19 cellular contexts compared by ENCODE assay signal in genomic region chr15:99085413-99086326, GRCh38. TPM values are rescaled to one million over a fixed set of nuclear protein-coding genes. Genes with fewer than 3 reads are reported as not detected.
DNase-seq lines count a peak whose midpoint lies in the region; ATAC-seq, FAIRE-seq and TF ChIP-seq lines count a peak whose summit lies in the region.
"Had no signal": no experiment of that assay in that cellular context is flagged by ENCODE, and none has a peak within 500 bp of the region (broad histone marks: within the 10 kb centered on the region; RNA-seq: fewer than 3 reads in every experiment).

No MANE protein-coding gene starts in this region.

- no peaks in the 10 kb centered on the region for H3K36me3 ChIP-seq in adipocyte (ENCODE audit: control insufficient read depth, insufficient read depth, low read length, severe bottlenecking)
- no peaks in the 10 kb centered on the region for H3K36me3 ChIP-seq in fibroblast of lung (ENCODE audit: control insufficient read depth, insufficient read depth, low read length)

- no peak overlapping the region for H3K4me3 ChIP-seq in adipocyte (ENCODE audit: low read length)
- H3K4me3 ChIP-seq in fibroblast of lung (replicated peaks in 1 of 4; ENCODE audit: control extremely low read depth in 1 of 4, insufficient read depth in 1 of 4, low read depth in 3 of 4, low read length in 4 of 4), result no peak overlapping the region

- no peak overlapping the region for H3K4me2 ChIP-seq in fibroblast of lung (ENCODE audit: extremely low read depth, insufficient read depth, low read length)

- DNase-seq in GM03348 (ENCODE audit: low spot score) (peak; percentile 67), adipocyte (ENCODE audit: low read depth) (peak; percentile 47), fibroblast of lung (ENCODE audit: low read depth in 2 of 2) (peak; percentile 74 to 89), sciatic nerve (ENCODE audit: low spot score) (peak; percentile 36), RCC 7860 (ENCODE audit: low spot score) (no peak), NCI-H1417 (lab: John Stamatoyannopoulos, UW) (no peak), hippocampal formation (lab: John Stamatoyannopoulos, UW) (no peak)
- DNase-seq: activated effector memory CD4-positive, alpha-beta T cell treated with Interleukin-2 at 50 U/mL for 16 hours; anterior cingulate cortex; cortex of kidney; DMS79 treated with DMSO at 0.1 percent for 48 hours; H9; MV-4-11; NCI-H2081 treated with DMSO at 0.1 percent for 48 hours; NCI-H82; nephron progenitor cell; RPMI8226 had no signal

- H4K20me1 ChIP-seq in fibroblast of lung (ENCODE audit: control insufficient read depth, extremely low read depth, insufficient read depth, low read length), result no peaks in the 10 kb centered on the region

- TF ChIP-seq CTCF in fibroblast of lung (conservative IDR thresholded peaks at IDR 0.05 in 1 of 2, IDR thresholded peaks at IDR 0.05 in 1 of 2; ENCODE audit: low read depth in 1 of 2, low read length in 2 of 2), result no peak

- no peaks in the 10 kb centered on the region for H3K4me1 ChIP-seq in adipocyte (ENCODE audit: control insufficient read depth, insufficient read depth, low read length)
- no peaks in the 10 kb centered on the region for H3K4me1 ChIP-seq in fibroblast of lung (ENCODE audit: control insufficient read depth, extremely low read depth, insufficient read depth, low read length)

- peaks cover 6% of the 10 kb centered on the region for H3K9me3 ChIP-seq in adipocyte (ENCODE audit: control insufficient read depth, low read length)
- no peaks in the 10 kb centered on the region for H3K9me3 ChIP-seq in fibroblast of lung (ENCODE audit: control insufficient read depth, insufficient read depth, low read depth, low read length)

- no peaks in the 10 kb centered on the region for H3K79me2 ChIP-seq in fibroblast of lung (ENCODE audit: control insufficient read depth, insufficient read depth, low read length)

- H3K27ac ChIP-seq in fibroblast of lung (ENCODE audit: insufficient read depth, low read length), result no peak overlapping the region
- H3K27ac ChIP-seq: C4-2B had no signal

- no peak overlapping the region for H3K9ac ChIP-seq in adipocyte (ENCODE audit: low read length)
- no peak overlapping the region for H3K9ac ChIP-seq in fibroblast of lung (ENCODE audit: insufficient read depth, low read length)

- ATAC-seq in sciatic nerve (no peak), HG02840 (IDR thresholded peaks at IDR 0.05; ENCODE audit: low FRiP score, unreplicated experiment) (no peak)

- no peak for FAIRE-seq in RCC 7860 (lab: Jason Lieb, UNC)

- intact Hi-C loops in sciatic nerve (cut with DNase I), result no loop called here

- no peak overlapping the region for H2AFZ ChIP-seq in fibroblast of lung (ENCODE audit: low read length)

- no peaks in the 10 kb centered on the region for H3K27me3 ChIP-seq in adipocyte (replicated peaks; ENCODE audit: control insufficient read depth, insufficient read depth, low read length)
- no peaks in the 10 kb centered on the region for H3K27me3 ChIP-seq in fibroblast of lung (ENCODE audit: control insufficient read depth, insufficient read depth, low read length)

RNA-seq across cellular contexts. Expression of gene SYNM, which starts 19.2 kb away (rescaled TPM):
- total RNA-seq in fibroblast of lung (4.4 and 8.6 TPM in 2 replicates), sciatic nerve (33.7 TPM)
- polyA plus RNA-seq in fibroblast of lung, result 1.8 and 4.3 TPM in 2 replicates
- 3.9 and 8.0 TPM in 2 replicates for polyA plus RNA-seq in fibroblast of lung (2012)
- 4.8 and 8.4 TPM in 2 replicates for polyA minus RNA-seq in fibroblast of lung (ENCODE audit: low replicate concordance)

Comparison
In these comparisons a context has a peak if more than half of its experiments do, and no peak if none do; other contexts are left out.
1. DNase-seq: peak in GM03348 (single experiment), adipocyte (single experiment), fibroblast of lung (2 of 2) and sciatic nerve (single experiment); none in RCC 7860 (single experiment), NCI-H1417 (0 of 3) and hippocampal formation (0 of 2).